8 cellular contexts compared by ENCODE assay signal in genomic region chr12:121628037-121628436, GRCh38. TPM values are rescaled to one million over a fixed set of nuclear protein-coding genes. Genes with fewer than 3 reads are reported as not detected.
A peak's percentile ranks its signal among the peaks of the same experiment; 100 is the strongest.
DNase-seq lines count a peak whose midpoint lies in the region; ATAC-seq lines count a peak whose summit lies in the region.

No MANE protein-coding gene starts in this region.

- H3K9me3 Mint-ChIP-seq in activated T-cell treated with anti-CD3 and anti-CD28 coated beads, Interleukin-2, amount 50 U/mL, for 24 hours = no peaks in the 10 kb centered on the region
- H3K9me3 Mint-ChIP-seq in activated naive CD4-positive, alpha-beta T cell treated with anti-CD3 and anti-CD28 coated beads, Interleukin-2, amount 10 ng/mL, durations not matched to agents 7 days and 5 days = no peaks in the 10 kb centered on the region

- H3K27me3 ChIP-seq in thymus (ENCODE audit: control insufficient read depth, insufficient read depth) = no peaks in the 10 kb centered on the region

- peak overlapping the region; percentile 90 for H3K27ac ChIP-seq in thymus (ENCODE audit: low read depth)

- H3K36me3 ChIP-seq in thymus (ENCODE audit: control insufficient read depth, insufficient read depth) = no peaks in the 10 kb centered on the region

- no peak for DNase-seq in activated T-cell treated with anti-CD3 and anti-CD28 coated beads, Interleukin-2, amount 50 U/mL, for 24 hours
- DNase-seq in activated T-cell treated with anti-CD3 and anti-CD28 coated beads for 4 hours = no peak
- DNase-seq in activated naive CD4-positive, alpha-beta T cell treated with anti-CD3 and anti-CD28 coated beads, Interleukin-2, amount 10 ng/mL, durations not matched to agents 7 days and 5 days = peak; percentile 34
- peak; percentile 21 for DNase-seq in left kidney (ENCODE audit: low read depth, low spot score)
- no peak for DNase-seq in NCI-H510A (lab: John Stamatoyannopoulos, UW)
- DNase-seq in NCI-H2171 treated with DMSO at 0.1 percent for 48 hours (lab: John Stamatoyannopoulos, UW) = no peak

- WGBS in thymus = 51% methylated on average over 8 of the region's 8 CpGs

- peaks cover 62% of the 10 kb centered on the region for H3K4me1 Mint-ChIP-seq in activated T-cell treated with anti-CD3 and anti-CD28 coated beads, Interleukin-2, amount 50 U/mL, for 24 hours (ENCODE audit: low read depth)
- H3K4me1 Mint-ChIP-seq in activated naive CD4-positive, alpha-beta T cell treated with anti-CD3 and anti-CD28 coated beads, Interleukin-2, amount 10 ng/mL, durations not matched to agents 7 days and 5 days = peaks cover 62% of the 10 kb centered on the region

- H3K27ac Mint-ChIP-seq in activated T-cell treated with anti-CD3 and anti-CD28 coated beads, Interleukin-2, amount 50 U/mL, for 24 hours = peak overlapping the region; percentile 99
- peak overlapping the region; percentile 96 for H3K27ac Mint-ChIP-seq in activated naive CD4-positive, alpha-beta T cell treated with anti-CD3 and anti-CD28 coated beads, Interleukin-2, amount 10 ng/mL, durations not matched to agents 7 days and 5 days

- H3K9me3 ChIP-seq in thymus (ENCODE audit: control insufficient read depth) = no peaks in the 10 kb centered on the region

- no peaks in the 10 kb centered on the region for H3K27me3 Mint-ChIP-seq in activated T-cell treated with anti-CD3 and anti-CD28 coated beads, Interleukin-2, amount 50 U/mL, for 24 hours
- H3K27me3 Mint-ChIP-seq in activated naive CD4-positive, alpha-beta T cell treated with anti-CD3 and anti-CD28 coated beads, Interleukin-2, amount 10 ng/mL, durations not matched to agents 7 days and 5 days = no peaks in the 10 kb centered on the region

- CTCF ChIA-PET in activated naive CD4-positive, alpha-beta T cell treated with anti-CD3 and anti-CD28 coated beads, Interleukin-2, amount 10 ng/mL, durations not matched to agents 7 days and 5 days (lab: Charles Lee) = interaction anchor here (0.7 to 7.1 kb wide), 14 partner anchors 9 to 166 kb away, joined by 3 to 96 read pairs (median 4); partner anchors contain the start of gene MORN3

- ATAC-seq in HG03342 (IDR thresholded peaks at IDR 0.05; ENCODE audit: unreplicated experiment) = no peak

- peaks cover 56% of the 10 kb centered on the region for H3K36me3 Mint-ChIP-seq in activated T-cell treated with anti-CD3 and anti-CD28 coated beads, Interleukin-2, amount 50 U/mL, for 24 hours (ENCODE audit: low read depth)
- peaks cover 48% of the 10 kb centered on the region for H3K36me3 Mint-ChIP-seq in activated naive CD4-positive, alpha-beta T cell treated with anti-CD3 and anti-CD28 coated beads, Interleukin-2, amount 10 ng/mL, durations not matched to agents 7 days and 5 days

- H3K4me3 Mint-ChIP-seq in activated T-cell treated with anti-CD3 and anti-CD28 coated beads, Interleukin-2, amount 50 U/mL, for 24 hours = peak overlapping the region; percentile 94
- peak overlapping the region; percentile 97 for H3K4me3 Mint-ChIP-seq in activated naive CD4-positive, alpha-beta T cell treated with anti-CD3 and anti-CD28 coated beads, Interleukin-2, amount 10 ng/mL, durations not matched to agents 7 days and 5 days

- peaks cover 25% of the 10 kb centered on the region for H3K4me1 ChIP-seq in thymus (ENCODE audit: control insufficient read depth, insufficient read depth, low read length)

- H3K4me3 ChIP-seq in thymus (ENCODE audit: low read length) = peak overlapping the region; percentile 84

RNA-seq across cellular contexts. Expression of gene ORAI1, which starts 1.7 kb away (rescaled TPM):
- 12.8 TPM for polyA plus RNA-seq in thymus

RNA-seq across cellular contexts. Expression of gene MORN3, which starts 41.4 kb away (rescaled TPM):
- 4.9 TPM for polyA plus RNA-seq in thymus

RNA-seq across cellular contexts. Expression of gene KDM2B, which starts 47.2 kb away (rescaled TPM):
- polyA plus RNA-seq in thymus = 25.9 TPM

Comparison
In these comparisons a context has a peak if more than half of its experiments do, and no peak if none do; other contexts are left out.
1. DNase-seq: peak in activated naive CD4-positive, alpha-beta T cell treated with anti-CD3 and anti-CD28 coated beads, Interleukin-2, amount 10 ng/mL, durations not matched to agents 7 days and 5 days (single experiment) and left kidney (single experiment); none in activated T-cell treated with anti-CD3 and anti-CD28 coated beads, Interleukin-2, amount 50 U/mL, for 24 hours (single experiment), activated T-cell treated with anti-CD3 and anti-CD28 coated beads for 4 hours (single experiment), NCI-H510A (single experiment) and NCI-H2171 treated with DMSO at 0.1 percent for 48 hours (single experiment).